Comparison of ENCODE assay signal across 11 cellular contexts in the genomic region with DNA sequence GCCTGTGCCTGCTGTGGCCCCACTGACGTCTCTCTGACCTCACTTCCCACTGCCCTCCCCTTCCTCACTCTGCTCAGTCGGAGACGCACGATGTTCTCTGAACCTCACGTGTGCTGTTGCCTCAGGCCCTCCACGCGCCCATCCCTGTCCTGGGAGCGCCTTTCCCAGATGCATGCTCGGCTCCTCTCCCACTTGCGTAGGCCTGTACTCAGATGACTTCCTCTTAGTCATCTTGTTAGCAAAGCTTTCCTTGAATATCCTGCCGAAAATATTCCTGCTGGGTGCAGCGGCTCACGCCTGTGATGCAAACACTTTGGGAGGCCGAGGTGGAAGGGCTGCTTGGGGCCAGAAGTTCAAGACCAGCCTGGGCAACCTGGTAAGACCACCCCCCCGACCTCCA. TPM values are rescaled to one million over a fixed set of nuclear protein-coding genes. Genes with fewer than 3 reads are reported as not detected.
DNase-seq lines count a peak whose midpoint lies in the region; ATAC-seq and TF ChIP-seq lines count a peak whose summit lies in the region.
"Had no signal": no experiment of that assay in that cellular context is flagged by ENCODE, and none has a peak within 500 bp of the region (broad histone marks: within the 10 kb centered on the region; RNA-seq: fewer than 3 reads in every experiment).

No MANE protein-coding gene starts in this region.

- H3K9me3 Mint-ChIP-seq in HFFc6 (no peaks in the 10 kb centered on the region), glutamatergic neuron (ENCODE audit: unreplicated experiment) (peaks cover 2% of the 10 kb centered on the region)

- H3K4me1 Mint-ChIP-seq in HFFc6 (ENCODE audit: low read depth) = peaks cover 14% of the 10 kb centered on the region
- no peaks in the 10 kb centered on the region for H3K4me1 Mint-ChIP-seq in glutamatergic neuron (ENCODE audit: low read depth, unreplicated experiment)

- no peak for TF ChIP-seq CTCF in HFFc6 (IDR thresholded peaks at IDR 0.05)
- TF ChIP-seq CTCF in glutamatergic neuron (IDR thresholded peaks at IDR 0.05; ENCODE audit: partially characterized antibody, unreplicated experiment) = no peak
- TF ChIP-seq CTCF in spleen (IDR thresholded peaks at IDR 0.05 in 8 of 11, conservative IDR thresholded peaks at IDR 0.05 in 3 of 11) = no peak
- TF ChIP-seq CTCF in ovary (IDR thresholded peaks at IDR 0.05) = no peak

- peaks cover 0 to 41% (median 0%) of the 10 kb centered on the region in 7 donors for H3K27me3 ChIP-seq in spleen (replicated peaks in 1 of 7)
- H3K27me3 ChIP-seq in ovary = no peaks in the 10 kb centered on the region
- no peaks in the 10 kb centered on the region; the same call in 1 of the 2 replicates for H3K27me3 ChIP-seq in H7 (ENCODE audit: control insufficient read depth, insufficient read depth, low read length)

- DNase-seq in HFFc6 (peak; percentile 99), UCSD-AML1 (lab: John Stamatoyannopoulos, UW; ENCODE audit: unreplicated experiment) (peak; percentile 80), glutamatergic neuron (no peak), spleen (no peak), ovary (no peak), DMS79 treated with DMSO at 0.1 percent for 48 hours (lab: John Stamatoyannopoulos, UW) (no peak), H7 (no peak)
- DNase-seq: activated CD8-positive, alpha-beta memory T cell treated with anti-CD3 and anti-CD28 coated beads, Interleukin-2, amount 10 ng/mL, durations not matched to agents 7 days and 5 days; NCI-H510A treated with DMSO at 0.1 percent for 48 hours had no signal

- TF ChIP-seq POLR2A in spleen (IDR thresholded peaks at IDR 0.05) = no peak
- no peak for TF ChIP-seq POLR2A in ovary (IDR thresholded peaks at IDR 0.05)

- H3K9me3 ChIP-seq in spleen (no peaks in the 10 kb centered on the region), ovary (no peaks in the 10 kb centered on the region)

- WGBS in spleen, 5 donors = 62 to 71% (median 68%) methylated on average over 13 to 15 of the region's 15 CpGs
- WGBS in ovary, 3 donors = 63 to 67% (median 64%) methylated on average over 15 of the region's 15 CpGs

- TF ChIP-seq EP300 in ovary (IDR thresholded peaks at IDR 0.05) = no peak

- peak overlapping the region in 5 of 8 donors; percentile 46 to 72 (median 70) for H3K27ac ChIP-seq in spleen
- H3K27ac ChIP-seq in ovary = no peak overlapping the region

- H3K36me3 Mint-ChIP-seq in HFFc6 (ENCODE audit: low read depth) (no peaks in the 10 kb centered on the region), glutamatergic neuron (ENCODE audit: unreplicated experiment) (no peaks in the 10 kb centered on the region)
- H3K36me3 Mint-ChIP-seq: activated CD8-positive, alpha-beta memory T cell treated with anti-CD3 and anti-CD28 coated beads, Interleukin-2, amount 10 ng/mL, durations not matched to agents 7 days and 5 days had no signal

- H3K36me3 ChIP-seq in spleen (peaks cover 0 to 50% (median 0%) of the 10 kb centered on the region in 6 donors), ovary (no peaks in the 10 kb centered on the region), H7 (replicated peaks; ENCODE audit: control insufficient read depth, insufficient read depth, low read length) (no peaks in the 10 kb centered on the region)

- ATAC-seq in HG03108 (IDR thresholded peaks at IDR 0.05; ENCODE audit: unreplicated experiment) = no peak

- H3K27me3 Mint-ChIP-seq in HFFc6 (ENCODE audit: insufficient read depth) (peaks cover 10% of the 10 kb centered on the region), glutamatergic neuron (ENCODE audit: unreplicated experiment) (peaks cover 4% of the 10 kb centered on the region)

- H3K4me3 ChIP-seq in spleen (no peak overlapping the region), ovary (no peak overlapping the region), H7 (ENCODE audit: insufficient read depth, low read depth, low read length) (no peak overlapping the region)

- intact Hi-C loops in spleen (cut with DNase I; ENCODE audit: low total_unique reads) (loop anchor here (10.0 kb wide), 1 partner anchor 65 kb away; the partner anchor contains the start of gene PPP6R1), ovary (cut with DNase I) (no loop called here)

- peak overlapping the region; percentile 74 for H3K4me3 Mint-ChIP-seq in HFFc6
- H3K4me3 Mint-ChIP-seq in glutamatergic neuron (ENCODE audit: unreplicated experiment) = peak overlapping the region; percentile 52

- peaks cover 0 to 19% (median 8%) of the 10 kb centered on the region in 6 donors for H3K4me1 ChIP-seq in spleen
- H3K4me1 ChIP-seq in ovary (ENCODE audit: insufficient read depth) = no peaks in the 10 kb centered on the region

- H3K27ac Mint-ChIP-seq in HFFc6 (peak overlapping the region; percentile 100), glutamatergic neuron (ENCODE audit: unreplicated experiment) (no peak overlapping the region)
- H3K27ac Mint-ChIP-seq: activated CD8-positive, alpha-beta memory T cell treated with anti-CD3 and anti-CD28 coated beads, Interleukin-2, amount 10 ng/mL, durations not matched to agents 7 days and 5 days had no signal

RNA-seq across cellular contexts. Expression of gene SYT5, which starts 9.3 kb away (rescaled TPM):
- total RNA-seq in HFFc6 (2021; fragmentation: NEBNext Ultra II Directional; extraction: Animal tissue kit (Norgen Biotek cat#: 25700)) = 1 to 10 TPM in 1 of 6 experiments, under 1 TPM in 2, not detected in 3; 0.09 to 1.2 (median 0.38) TPM
- total RNA-seq in glutamatergic neuron (ENCODE audit: unreplicated experiment) (23.7 TPM), spleen (1 to 10 TPM in 1 of 7 donors, not detected in 6; 1.4 TPM), ovary (1 to 10 TPM in 1 of 7 donors, under 1 TPM in 3, not detected in 3; 0.08 to 2.3 (median 0.46) TPM)
- polyA plus RNA-seq in spleen (under 1 TPM; 0.06 to 0.23 (median 0.13) TPM), ovary (not detected)
- 0.26 and 0.31 TPM in 2 replicates for total RNA-seq in H7 (2014; rRNA removed; shearing (Covaris generic))
- total RNA-seq: activated CD8-positive, alpha-beta memory T cell treated with anti-CD3 and anti-CD28 coated beads, Interleukin-2, amount 10 ng/mL, durations not matched to agents 7 days and 5 days; posterior vena cava had no signal

RNA-seq across cellular contexts. Expression of gene PTPRH, which starts 19.9 kb away (rescaled TPM):
- total RNA-seq in HFFc6 (2021; fragmentation: NEBNext Ultra II Directional; extraction: Animal tissue kit (Norgen Biotek cat#: 25700)) = 1 to 10 TPM in 1 of 6 experiments, under 1 TPM in 5; 0.45 to 1.0 (median 0.59) TPM
- 7.4 TPM for total RNA-seq in glutamatergic neuron (ENCODE audit: unreplicated experiment)
- total RNA-seq in spleen = 10 to 100 TPM; 36.8 to 97.9 (median 53.8) TPM
- 10 to 100 TPM in 2 of 3 donors, 1 to 10 TPM in 1; 6.5 to 31.7 (median 14.9) TPM for polyA plus RNA-seq in spleen
- total RNA-seq in ovary = 1 to 10 TPM in 5 of 7 donors, under 1 TPM in 2; 0.23 to 4.1 (median 1.2) TPM
- 1 to 10 TPM in 1 of 2 donors, under 1 TPM in 1; 0.45 to 4.6 TPM for polyA plus RNA-seq in ovary
- 0.41 and 2.3 TPM in 2 replicates for total RNA-seq in H7 (2014; rRNA removed; shearing (Covaris generic))
- total RNA-seq: activated CD8-positive, alpha-beta memory T cell treated with anti-CD3 and anti-CD28 coated beads, Interleukin-2, amount 10 ng/mL, durations not matched to agents 7 days and 5 days had no signal

RNA-seq across cellular contexts. Expression of gene DNAAF3, which starts 23.0 kb away (rescaled TPM):
- 1 to 10 TPM in 1 of 6 experiments, under 1 TPM in 5; 0.20 to 1.1 (median 0.72) TPM for total RNA-seq in HFFc6 (2021; fragmentation: NEBNext Ultra II Directional; extraction: Animal tissue kit (Norgen Biotek cat#: 25700))
- 2.4 TPM for total RNA-seq in glutamatergic neuron (ENCODE audit: unreplicated experiment)
- 1 to 10 TPM in 2 of 7 donors, under 1 TPM in 3, not detected in 2; 0.68 to 1.1 (median 0.76) TPM for total RNA-seq in spleen
- under 1 TPM; 0.28 to 0.45 (median 0.36) TPM for polyA plus RNA-seq in spleen
- total RNA-seq in ovary = 10 to 100 TPM in 1 of 7 donors, 1 to 10 TPM in 3, under 1 TPM in 1, not detected in 2; 0.48 to 34.8 (median 2.7) TPM
- under 1 TPM; 0.16 to 0.72 TPM for polyA plus RNA-seq in ovary
- 0.15 and 2.2 TPM in 2 replicates for total RNA-seq in H7 (2014; rRNA removed; shearing (Covaris generic))
- total RNA-seq: posterior vena cava had no signal

RNA-seq across cellular contexts. Expression of gene TNNI3, which starts 31.9 kb away (rescaled TPM):
- total RNA-seq in HFFc6 (2021; fragmentation: NEBNext Ultra II Directional; extraction: Animal tissue kit (Norgen Biotek cat#: 25700)) = not detected
- total RNA-seq in glutamatergic neuron (ENCODE audit: unreplicated experiment) (3.3 TPM), spleen (not detected), ovary (10 to 100 TPM in 1 of 7 donors, 1 to 10 TPM in 1, under 1 TPM in 3, not detected in 2; 0.62 to 10.2 (median 0.87) TPM)
- polyA plus RNA-seq in spleen (under 1 TPM; 0.15 to 0.74 (median 0.70) TPM), ovary (10 to 100 TPM in 1 of 2 donors, 1 to 10 TPM in 1; 2.4 to 14.4 TPM)
- 6.5 and 11.6 TPM in 2 replicates for total RNA-seq in H7 (2014; rRNA removed; shearing (Covaris generic))
- total RNA-seq: activated CD8-positive, alpha-beta memory T cell treated with anti-CD3 and anti-CD28 coated beads, Interleukin-2, amount 10 ng/mL, durations not matched to agents 7 days and 5 days; posterior vena cava had no signal

RNA-seq across cellular contexts. Expression of gene TMEM86B, which starts 39.1 kb away (rescaled TPM):
- total RNA-seq in HFFc6 (2021; fragmentation: NEBNext Ultra II Directional; extraction: Animal tissue kit (Norgen Biotek cat#: 25700)) = 1 to 10 TPM; 1.8 to 2.7 (median 2.0) TPM
- 7.6 TPM for total RNA-seq in glutamatergic neuron (ENCODE audit: unreplicated experiment)
- 10 to 100 TPM in 3 of 7 donors, 1 to 10 TPM in 4; 7.5 to 11.7 (median 9.6) TPM for total RNA-seq in spleen
- polyA plus RNA-seq in spleen = 10 to 100 TPM; 11.8 to 31.5 (median 28.2) TPM
- 1 to 10 TPM; 2.6 to 4.9 (median 3.5) TPM for total RNA-seq in ovary
- polyA plus RNA-seq in ovary = 1 to 10 TPM in 1 of 2 donors, not detected in 1; 3.0 TPM
- 1.2 and 1.7 TPM in 2 replicates for total RNA-seq in H7 (2014; rRNA removed; shearing (Covaris generic))

Comparison
In these comparisons a context has a peak if more than half of its experiments do, and no peak if none do; other contexts are left out.
1. DNase-seq: peak in HFFc6 (single experiment) and UCSD-AML1 (single experiment); none in glutamatergic neuron (single experiment), spleen (single experiment), ovary (0 of 5), DMS79 treated with DMSO at 0.1 percent for 48 hours (single experiment) and H7 (single experiment).
2. H3K27ac ChIP-seq: peak in spleen (5 of 8); none in ovary (0 of 2).